In the genomic region with DNA sequence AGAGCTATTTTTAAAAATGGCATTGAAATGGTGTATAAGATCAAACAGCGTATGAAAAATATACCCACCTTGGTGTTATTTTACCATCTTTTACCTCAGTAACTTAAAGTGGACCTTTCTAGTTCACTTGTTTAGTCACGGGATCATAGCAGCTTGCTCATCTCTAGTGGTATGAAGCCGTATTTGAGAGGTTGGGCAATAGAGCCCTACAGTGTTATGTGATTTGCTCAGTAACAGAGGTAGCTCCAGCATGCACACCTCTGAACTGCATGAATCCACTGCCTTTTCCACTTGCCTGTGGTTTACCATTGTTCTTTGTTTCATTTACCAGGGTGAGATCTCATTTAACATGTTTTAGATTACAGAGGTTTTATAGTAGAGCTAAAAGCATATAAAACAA, we compare ENCODE assay signal across 13 cellular contexts.
DNase-seq lines count a peak whose midpoint lies in the region; ATAC-seq, FAIRE-seq and TF ChIP-seq lines count a peak whose summit lies in the region.
"Had no signal": no experiment of that assay in that cellular context is flagged by ENCODE, and none has a peak within 500 bp of the region (broad histone marks: within the 10 kb centered on the region; RNA-seq: fewer than 3 reads in every experiment).

No MANE protein-coding gene starts in this region.

- no peak for TF ChIP-seq CTCF in cardiac muscle cell (IDR thresholded peaks at IDR 0.05; ENCODE audit: low read depth, low read length)
- no peak for TF ChIP-seq CTCF in GM12878 (IDR thresholded peaks at IDR 0.05 in 2 of 3, conservative IDR thresholded peaks at IDR 0.05 in 1 of 3; ENCODE audit: control insufficient read depth in 2 of 3, extremely low read depth in 1 of 3, insufficient read depth in 1 of 3, low read depth in 3 of 3, low read length in 3 of 3)
- no peak for TF ChIP-seq CTCF in hepatocyte (IDR thresholded peaks at IDR 0.05; ENCODE audit: poor library complexity)
- no peak for TF ChIP-seq CTCF in spleen (IDR thresholded peaks at IDR 0.05 in 8 of 11, conservative IDR thresholded peaks at IDR 0.05 in 3 of 11)

- H2AFZ ChIP-seq in GM12878 (ENCODE audit: control insufficient read depth, low read depth, low read length) (no peak overlapping the region), hepatocyte (no peak overlapping the region)

- H3K36me3 ChIP-seq in cardiac muscle cell (no peaks in the 10 kb centered on the region), GM12878 (ENCODE audit: control insufficient read depth in 2 of 2, insufficient read depth in 2 of 2, low read length in 1 of 2) (no peaks in the 10 kb centered on the region), hepatocyte (replicated peaks; ENCODE audit: insufficient read depth, low read depth) (no peaks in the 10 kb centered on the region), spleen (no peaks in the 10 kb centered on the region)
- H3K36me3 ChIP-seq: vagina had no signal

- H3K27ac ChIP-seq in cardiac muscle cell, result peak overlapping the region; percentile 4
- no peak overlapping the region for H3K27ac ChIP-seq in GM12878 (ENCODE audit: control insufficient read depth, insufficient read depth)
- H3K27ac ChIP-seq in hepatocyte, result no peak overlapping the region
- H3K27ac ChIP-seq in spleen, result no peak overlapping the region

- no peak overlapping the region for H3K4me2 ChIP-seq in GM12878 (ENCODE audit: control insufficient read depth, insufficient read depth)
- H3K4me2 ChIP-seq in hepatocyte, result peak overlapping the region; percentile 11

- no peak for TF ChIP-seq RAD21 in GM12878 (IDR thresholded peaks at IDR 0.05; ENCODE audit: insufficient read depth, low read depth, low read length)

- no peak overlapping the region for H3K9ac ChIP-seq in GM12878 (ENCODE audit: control insufficient read depth, insufficient read depth, low read length)

- H3K4me1 ChIP-seq in cardiac muscle cell (ENCODE audit: low read depth) (peaks cover 8% of the 10 kb centered on the region), GM12878 (ENCODE audit: control insufficient read depth, insufficient read depth, low read length) (peaks cover 1% of the 10 kb centered on the region; the same call in 1 of the 2 replicates), hepatocyte (ENCODE audit: insufficient read depth) (peaks cover 11% of the 10 kb centered on the region), spleen (peaks cover 0 to 16% (median 12%) of the 10 kb centered on the region in 6 donors)

- SMC1A ChIA-PET in GM12878 (lab: Charles Lee; ENCODE audit: uncharacterized antibody, unreplicated experiment), result interaction anchor here (0.7 to 6.5 kb wide), 21 partner anchors 10 to 599 kb away, joined by 3 to 109 read pairs (median 4); no protein-coding TSS in a partner anchor

- intact Hi-C loops in cardiac septum (cut with DNase I) (no loop called here), GM12878 (cut with micrococcal nuclease; ENCODE audit: unreplicated experiment) (no loop called here), spleen (cut with DNase I; ENCODE audit: low total_unique reads) (no loop called here)

- H4K20me1 ChIP-seq in GM12878 (ENCODE audit: control insufficient read depth, insufficient read depth) (no peaks in the 10 kb centered on the region), hepatocyte (ENCODE audit: insufficient read depth, poor library complexity, severe bottlenecking) (no peaks in the 10 kb centered on the region)

- no peak for TF ChIP-seq POLR2A in GM12878 (IDR thresholded peaks at IDR 0.05; ENCODE audit: low read depth, low read length)
- TF ChIP-seq POLR2A in spleen (IDR thresholded peaks at IDR 0.05), result no peak

- no peaks in the 10 kb centered on the region for H3K9me3 ChIP-seq in cardiac muscle cell (ENCODE audit: low read depth)
- no peaks in the 10 kb centered on the region for H3K9me3 ChIP-seq in GM12878 (replicated peaks; ENCODE audit: control insufficient read depth, insufficient read depth, low read length)
- no peaks in the 10 kb centered on the region for H3K9me3 ChIP-seq in hepatocyte (ENCODE audit: low read depth)
- H3K9me3 ChIP-seq in spleen, result no peaks in the 10 kb centered on the region
- H3K9me3 ChIP-seq: vagina had no signal

- RAD21 ChIA-PET in GM12878 (lab: Charles Lee; ENCODE audit: unreplicated experiment), result interaction anchor here (1.0 to 3.7 kb wide), 8 partner anchors 9 to 152 kb away, joined by 3 to 76 read pairs (median 4); no protein-coding TSS in a partner anchor

- BruUV-seq in GM12878 (replicated peaks; lab: Mats Ljungman, UMichigan), result no TSS peak

- H3K9me2 ChIP-seq in hepatocyte (replicated peaks; ENCODE audit: insufficient read depth), result no peaks in the 10 kb centered on the region

- CTCF ChIA-PET in GM12878 (lab: Yijun Ruan, JAX), result interaction anchor here (0.9 to 5.7 kb wide), 19 partner anchors 9 to 598 kb away, joined by 3 to 113 read pairs (median 5); no protein-coding TSS in a partner anchor

- ATAC-seq in GM12878, result peak; percentile 33; the same call in 2 of the 3 replicates
- ATAC-seq: Panc1, T-helper 17 cell had no signal

- POLR2A ChIA-PET in GM12878 (lab: Charles Lee), result interaction anchor here (0.6 to 1.2 kb wide), 3 partner anchors 55 to 942 kb away, joined by 3 read pairs; no protein-coding TSS in a partner anchor

- no peak for FAIRE-seq in GM12878 (lab: Jason Lieb, UNC)
- FAIRE-seq: astrocyte had no signal

- peak; percentile 7 to 43 for DNase-seq in cardiac muscle cell (ENCODE audit: low read depth in 1 of 2, low spot score in 1 of 2)
- DNase-seq in cardiac septum (ENCODE audit: low spot score), result no peak
- DNase-seq in GM12878 (ENCODE audit: low read depth, low spot score), result no peak
- no peak for DNase-seq in hepatocyte (ENCODE audit: low spot score)
- peak; percentile 50 for DNase-seq in superior temporal gyrus (ENCODE audit: extremely low spot score)
- DNase-seq in spleen, result no peak
- no peak for DNase-seq in NCI-H187 treated with DMSO at 0.1 percent for 48 hours (lab: John Stamatoyannopoulos, UW)
- DNase-seq in iPS-NIHi7 (ENCODE audit: extremely low spot score), result no peak
- DNase-seq: posterior cingulate gyrus, T-helper 17 cell had no signal

- H3K4me3 ChIP-seq in cardiac muscle cell (no peak overlapping the region), GM12878 (no peak overlapping the region), hepatocyte (no peak overlapping the region), spleen (no peak overlapping the region)
- H3K4me3 ChIP-seq: vagina had no signal

- TF ChIP-seq EP300 in GM12878 (IDR thresholded peaks at IDR 0.05; ENCODE audit: borderline replicate concordance in 1 of 2, control insufficient read depth in 1 of 2, low read depth in 2 of 2, low read length in 2 of 2), result no peak

- WGBS in GM12878 (ENCODE audit: insufficient coverage, insufficient replicate concordance, low lambda C conversion rate, missing lambda C conversion rate), result 100% methylated on average over 3 of the region's 3 CpGs
- 73% methylated on average over 3 of the region's 3 CpGs for WGBS in hepatocyte (ENCODE audit: low lambda C conversion rate, missing lambda C conversion rate)
- WGBS in spleen, 5 donors, result 76 to 90% (median 82%) methylated on average over 3 of the region's 3 CpGs

- no peaks in the 10 kb centered on the region for H3K27me3 ChIP-seq in cardiac muscle cell
- H3K27me3 ChIP-seq in GM12878 (replicated peaks in 1 of 2; ENCODE audit: control insufficient read depth in 2 of 2, insufficient read depth in 2 of 2, low read length in 1 of 2), result no peaks in the 10 kb centered on the region
- no peaks in the 10 kb centered on the region for H3K27me3 ChIP-seq in hepatocyte
- H3K27me3 ChIP-seq in spleen (replicated peaks in 1 of 7), result no peaks in the 10 kb centered on the region
- H3K27me3 ChIP-seq: vagina had no signal

- in situ Hi-C loops in GM12878 (cut with MboI), result no loop called here

- H3K79me2 ChIP-seq in GM12878 (ENCODE audit: control insufficient read depth, insufficient read depth, low read length), result no peaks in the 10 kb centered on the region
- no peaks in the 10 kb centered on the region for H3K79me2 ChIP-seq in hepatocyte

TF ChIP-seq in GM12878, 131 proteins besides CTCF, POLR2A, EP300 and RAD21 (continues in another document):
- TF ChIP-seq ZBTB40 (IDR thresholded peaks at IDR 0.05; ENCODE audit: borderline replicate concordance) (no peak), ZZZ3 (IDR thresholded peaks at IDR 0.05; ENCODE audit: control insufficient read depth, insufficient read length, low read depth) (no peak), ASH2L (IDR thresholded peaks at IDR 0.05; ENCODE audit: borderline replicate concordance, low read depth) (no peak), RCOR1 (conservative IDR thresholded peaks at IDR 0.05; ENCODE audit: low read depth, low read length) (no peak)

Comparison
In these comparisons a context has a peak if more than half of its experiments do, and no peak if none do; other contexts are left out.
1. DNase-seq: peak in cardiac muscle cell (2 of 2) and superior temporal gyrus (single experiment); none in cardiac septum (single experiment), GM12878 (single experiment), hepatocyte (single experiment), spleen (single experiment), NCI-H187 treated with DMSO at 0.1 percent for 48 hours (single experiment) and iPS-NIHi7 (single experiment).